ENCODE assay signal across 9 cellular contexts in the genomic region with DNA sequence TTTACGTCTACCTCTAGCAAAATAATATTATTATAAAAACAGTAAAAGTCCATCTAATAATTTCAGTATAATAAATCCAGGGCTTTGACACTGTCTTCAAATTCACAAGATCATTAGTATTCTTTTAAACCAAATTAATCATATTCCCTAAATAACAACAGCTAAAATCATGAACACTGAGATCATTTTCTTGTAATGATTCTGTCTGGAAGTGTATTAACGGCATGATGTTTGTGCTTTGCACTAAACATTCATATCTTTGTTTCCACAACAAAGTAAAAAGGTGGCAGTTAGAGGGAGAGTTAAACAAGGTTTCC. TPM values are rescaled to one million over a fixed set of nuclear protein-coding genes. Genes with fewer than 3 reads are reported as not detected.
A peak's percentile ranks its signal among the peaks of the same experiment; 100 is the strongest.
DNase-seq lines count a peak whose midpoint lies in the region; ATAC-seq, FAIRE-seq and TF ChIP-seq lines count a peak whose summit lies in the region.
"Had no signal": no experiment of that assay in that cellular context is flagged by ENCODE, and none has a peak within 500 bp of the region (broad histone marks: within the 10 kb centered on the region; RNA-seq: fewer than 3 reads in every experiment).

No MANE protein-coding gene starts in this region.

- POLR2A ChIA-PET in K562 (lab: Yijun Ruan, JAX), result no interaction called here

- TF ChIP-seq POLR2A in K562 (conservative IDR thresholded peaks at IDR 0.05), result no peak
- no peak for TF ChIP-seq POLR2A in thyroid gland (IDR thresholded peaks at IDR 0.05)

- no peaks in the 10 kb centered on the region for H3K79me2 ChIP-seq in K562 (ENCODE audit: control insufficient read depth, insufficient read depth, low read length)

- H4K20me1 ChIP-seq in K562 (replicated peaks; ENCODE audit: control insufficient read depth, insufficient read depth, low read length), result no peaks in the 10 kb centered on the region

- H3K36me3 Mint-ChIP-seq in activated T-cell treated with anti-CD3 and anti-CD28 coated beads, Interleukin-2, amount 50 U/mL, for 4 hours (ENCODE audit: insufficient read depth), result peaks cover 10% of the 10 kb centered on the region

- H3K9me1 ChIP-seq in K562 (ENCODE audit: control insufficient read depth, insufficient read depth, low read length), result no peaks in the 10 kb centered on the region

- intact Hi-C loops in K562 (cut with micrococcal nuclease) (loop anchor here (10.0 kb wide), 1 partner anchor 349 kb away; no protein-coding TSS in a partner anchor), lower lobe of right lung (cut with DNase I) (no loop called here), thyroid gland (cut with DNase I) (no loop called here)

- H3K4me3 Mint-ChIP-seq in activated T-cell treated with anti-CD3 and anti-CD28 coated beads, Interleukin-2, amount 50 U/mL, for 4 hours, result peak overlapping the region; percentile 90

- WGBS in K562 (ENCODE audit: insufficient coverage, low coverage, missing lambda C conversion rate), result 22% methylated on average over 2 of the region's 2 CpGs
- WGBS in thyroid gland, 2 donors, result 81 to 82% methylated on average over 2 of the region's 2 CpGs

- ATAC-seq in activated T-cell treated with anti-CD3 and anti-CD28 coated beads, Interleukin-2, amount 50 U/mL, for 4 hours, result no peak
- no peak for ATAC-seq in K562
- ATAC-seq in lower lobe of right lung, result no peak
- ATAC-seq in HG02678 (IDR thresholded peaks at IDR 0.05; ENCODE audit: unreplicated experiment), result no peak

- no peak overlapping the region for H3K9ac ChIP-seq in K562 (ENCODE audit: insufficient read depth in 1 of 2, low read depth in 2 of 2, low read length in 2 of 2)
- H3K9ac ChIP-seq: KMS-11 had no signal

- peaks cover 0 to 10% of the 10 kb centered on the region in 2 experiments; a peak in 3 of 5 replicates for H3K4me1 ChIP-seq in K562 (replicated peaks in 1 of 2; ENCODE audit: control insufficient read depth in 2 of 2, insufficient read depth in 2 of 2, low read length in 2 of 2)
- peaks cover 29% of the 10 kb centered on the region for H3K4me1 ChIP-seq in lower lobe of right lung
- H3K4me1 ChIP-seq in thyroid gland, result peaks cover 4 to 8% of the 10 kb centered on the region in 2 donors

- FAIRE-seq in K562 (lab: Jason Lieb, UNC), result no peak

- TF ChIP-seq EP300 in K562 (IDR thresholded peaks at IDR 0.05; ENCODE audit: low read length), result no peak

- H3K27me3 ChIP-seq in K562 (ENCODE audit: control insufficient read depth in 2 of 2, insufficient read depth in 2 of 2, low read length in 2 of 2), result peaks cover 18 to 22% of the 10 kb centered on the region in 2 experiments
- no peaks in the 10 kb centered on the region for H3K27me3 ChIP-seq in lower lobe of right lung (ENCODE audit: low read depth)
- H3K27me3 ChIP-seq in thyroid gland, result no peaks in the 10 kb centered on the region

- DNase-seq in activated T-cell treated with anti-CD3 and anti-CD28 coated beads, Interleukin-2, amount 50 U/mL, for 4 hours, result no peak
- DNase-seq in activated T-cell treated with anti-CD3 and anti-CD28 coated beads, Interleukin-2, amount 50 U/mL, for 1 hour, result no peak
- DNase-seq in K562 (ENCODE audit: extremely low read depth in 1 of 4, low spot score in 3 of 4) (no peak), lower lobe of right lung (no peak), thyroid gland (no peak), MV-4-11 (lab: John Stamatoyannopoulos, UW) (no peak), SKM-1 (lab: John Stamatoyannopoulos, UW; ENCODE audit: unreplicated experiment) (no peak)

- CTCF ChIA-PET in K562 (lab: Yijun Ruan, JAX; ENCODE audit: low intra/inter-chr PET ratio), result interaction anchor here (0.6 kb wide), 1 partner anchor 15 kb away, joined by 3 read pairs; no protein-coding TSS in a partner anchor

- peaks cover 63% of the 10 kb centered on the region for H3K4me1 Mint-ChIP-seq in activated T-cell treated with anti-CD3 and anti-CD28 coated beads, Interleukin-2, amount 50 U/mL, for 4 hours (ENCODE audit: low read depth)

- no peak for TF ChIP-seq RAD21 in K562 (CRISPR knock-in tag; conservative IDR thresholded peaks at IDR 0.05 in 1 of 2, IDR thresholded peaks at IDR 0.05 in 1 of 2)

- no peak for TF ChIP-seq CTCF in K562 (IDR thresholded peaks at IDR 0.05 in 2 of 3, conservative IDR thresholded peaks at IDR 0.05 in 1 of 3; ENCODE audit: insufficient read depth in 2 of 3, low read depth in 1 of 3, low read length in 3 of 3)
- no peak for TF ChIP-seq CTCF in lower lobe of right lung (IDR thresholded peaks at IDR 0.05)
- TF ChIP-seq CTCF in thyroid gland (IDR thresholded peaks at IDR 0.05), result no peak

- no peaks in the 10 kb centered on the region for H3K9me3 Mint-ChIP-seq in activated T-cell treated with anti-CD3 and anti-CD28 coated beads, Interleukin-2, amount 50 U/mL, for 4 hours

- H3K27ac ChIP-seq in K562 (ENCODE audit: extremely low read depth, low read depth, low read length) (no peak overlapping the region), lower lobe of right lung (peak overlapping the region; percentile 91), thyroid gland (peak overlapping the region; percentile 78 to 96 (median 90))
- H3K27ac ChIP-seq: KMS-11 had no signal

- in situ Hi-C loops in K562 (cut with MboI), result no loop called here

- H2AFZ ChIP-seq in K562 (ENCODE audit: low read depth, low read length), result peak overlapping the region; percentile 43

- BruUV-seq in K562 (replicated peaks; lab: Mats Ljungman, UMichigan), result no TSS peak

- peak overlapping the region; percentile 66; the same call in 1 of the 2 replicates for H3K4me2 ChIP-seq in K562 (ENCODE audit: insufficient read depth, low read length)
- H3K4me2 ChIP-seq: KMS-11 had no signal

- H3K9me3 ChIP-seq in K562 (replicated peaks; ENCODE audit: control insufficient read depth, insufficient read depth, low read depth, low read length), result no peaks in the 10 kb centered on the region
- no peaks in the 10 kb centered on the region for H3K9me3 ChIP-seq in lower lobe of right lung
- H3K9me3 ChIP-seq in thyroid gland, result no peaks in the 10 kb centered on the region

- H3K36me3 ChIP-seq in K562 (ENCODE audit: control insufficient read depth, insufficient read depth, low read length) (no peaks in the 10 kb centered on the region), lower lobe of right lung (no peaks in the 10 kb centered on the region), thyroid gland (no peaks in the 10 kb centered on the region)

- H3K27me3 Mint-ChIP-seq in activated T-cell treated with anti-CD3 and anti-CD28 coated beads, Interleukin-2, amount 50 U/mL, for 4 hours (ENCODE audit: low read depth), result no peaks in the 10 kb centered on the region

- H3K4me3 ChIP-seq in K562 (no peak overlapping the region; the same call in 1 of the 2 replicates), lower lobe of right lung (peak overlapping the region; percentile 68), thyroid gland (replicated peaks in 1 of 3) (peak overlapping the region in 2 of 3 donors; percentile 33 to 47)

TF ChIP-seq in K562, 482 proteins besides CTCF, POLR2A, EP300 and RAD21 (continues in another document):
- TF ChIP-seq, protein P1, sequence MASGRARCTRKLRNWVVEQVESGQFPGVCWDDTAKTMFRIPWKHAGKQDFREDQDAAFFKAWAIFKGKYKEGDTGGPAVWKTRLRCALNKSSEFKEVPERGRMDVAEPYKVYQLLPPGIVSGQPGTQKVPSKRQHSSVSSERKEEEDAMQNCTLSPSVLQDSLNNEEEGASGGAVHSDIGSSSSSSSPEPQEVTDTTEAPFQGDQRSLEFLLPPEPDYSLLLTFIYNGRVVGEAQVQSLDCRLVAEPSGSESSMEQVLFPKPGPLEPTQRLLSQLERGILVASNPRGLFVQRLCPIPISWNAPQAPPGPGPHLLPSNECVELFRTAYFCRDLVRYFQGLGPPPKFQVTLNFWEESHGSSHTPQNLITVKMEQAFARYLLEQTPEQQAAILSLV (tag; IDR thresholded peaks at IDR 0.05), result no peak
- TF ChIP-seq, protein P2, sequence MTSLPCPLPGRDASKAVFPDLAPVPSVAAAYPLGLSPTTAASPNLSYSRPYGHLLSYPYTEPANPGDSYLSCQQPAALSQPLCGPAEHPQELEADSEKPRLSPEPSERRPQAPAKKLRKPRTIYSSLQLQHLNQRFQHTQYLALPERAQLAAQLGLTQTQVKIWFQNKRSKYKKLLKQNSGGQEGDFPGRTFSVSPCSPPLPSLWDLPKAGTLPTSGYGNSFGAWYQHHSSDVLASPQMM (CRISPR knock-in tag; IDR thresholded peaks at IDR 0.05), result no peak
- TF ChIP-seq ZNF717 (CRISPR knock-in tag; IDR thresholded peaks at IDR 0.05) (no peak), SRSF9 (IDR thresholded peaks at IDR 0.05; ENCODE audit: borderline replicate concordance, low read depth, low read length) (no peak), PHF21A (IDR thresholded peaks at IDR 0.05; ENCODE audit: borderline replicate concordance, low read depth) (no peak), RNF2 (IDR thresholded peaks at IDR 0.05) (no peak), CXXC5 (CRISPR knock-in tag; IDR thresholded peaks at IDR 0.05) (no peak), ZNF780A (CRISPR knock-in tag; IDR thresholded peaks at IDR 0.05) (no peak), SETDB1 (IDR thresholded peaks at IDR 0.05; ENCODE audit: low read length) (no peak), NELFE (IDR thresholded peaks at IDR 0.05; ENCODE audit: insufficient read depth, insufficient read length) (no peak), FOXK1 (CRISPR knock-in tag; IDR thresholded peaks at IDR 0.05; ENCODE audit: borderline replicate concordance) (no peak), XRCC3 (IDR thresholded peaks at IDR 0.05) (no peak), WHSC1 (IDR thresholded peaks at IDR 0.05; ENCODE audit: low read length) (no peak)

RNA-seq across cellular contexts. Expression of a gene that starts 18.8 kb away (rescaled TPM):
- total RNA-seq in activated T-cell treated with anti-CD3 and anti-CD28 coated beads, Interleukin-2, amount 50 U/mL, for 4 hours, result 10 to 100 TPM; 34.9 to 40.9 (median 36.3) TPM
- 0.97 and 1.3 TPM in 2 replicates for total RNA-seq in K562 (2011; cell fraction: chromatin; rRNA removed; ENCODE audit: low replicate concordance)
- 0.26 and 0.33 TPM in 2 replicates for total RNA-seq in K562 (2011; cell fraction: nucleolus; rRNA removed)
- 0.44 and 0.69 TPM in 2 replicates for total RNA-seq in K562 (2011; cell fraction: nucleoplasm; rRNA removed)
- total RNA-seq in K562 (2014; rRNA removed), result 0.18 and 0.29 TPM in 2 replicates
- total RNA-seq in K562 (2014; rRNA removed; fragmentation: Illumina TruSeq; extraction: Trizol), result 0.40 and 0.48 TPM in 2 replicates
- 0.45 and 0.47 TPM in 2 replicates for total RNA-seq in K562 (2015; rRNA removed; fragmentation: Illumina TruSeq; extraction: Trizol)
- total RNA-seq in K562 (2021), result 0.42 and 0.69 TPM in 2 replicates
- polyA plus RNA-seq in K562 (2011; rRNA removed), result 1.2 and 1.4 TPM in 2 replicates
- 0.50 and 0.52 TPM in 2 replicates for polyA plus RNA-seq in K562 (2011; cell fraction: cytosol; rRNA removed)
- polyA plus RNA-seq in K562 (2011; cell fraction: nucleus; rRNA removed), result 1.5 and 1.9 TPM in 2 replicates
- 0.36 and 0.40 TPM in 2 replicates for polyA plus RNA-seq in K562 (2012)
- polyA plus RNA-seq in K562 (2014; fragmentation: Illumina TruSeq; extraction: Trizol), result 0.28 and 0.31 TPM in 2 replicates
- polyA plus RNA-seq in K562 (2014; fragmentation: Nextera tagmentation; extraction: Ambion mirVana), result under 1 TPM; under 0.01 to 0.04 TPM
- polyA plus RNA-seq in K562 (2014; rRNA removed), result 0.15 and 0.43 TPM in 2 replicates
- polyA minus RNA-seq in K562 (2011; rRNA and poly(A)+ RNA removed), result 2.5 and 2.8 TPM in 2 replicates
- polyA minus RNA-seq in K562 (2011; cell fraction: cytosol; rRNA and poly(A)+ RNA removed), result 1.2 and 1.3 TPM in 2 replicates
- polyA minus RNA-seq in K562 (2011; cell fraction: nucleus; rRNA and poly(A)+ RNA removed), result 1.6 and 2.3 TPM in 2 replicates
- total RNA-seq in lower lobe of right lung, result 13.1 TPM
- total RNA-seq in thyroid gland, result 10 to 100 TPM; 23.3 to 41.8 (median 26.4) TPM
